16 cellular contexts compared by ENCODE assay signal in the genomic region with DNA sequence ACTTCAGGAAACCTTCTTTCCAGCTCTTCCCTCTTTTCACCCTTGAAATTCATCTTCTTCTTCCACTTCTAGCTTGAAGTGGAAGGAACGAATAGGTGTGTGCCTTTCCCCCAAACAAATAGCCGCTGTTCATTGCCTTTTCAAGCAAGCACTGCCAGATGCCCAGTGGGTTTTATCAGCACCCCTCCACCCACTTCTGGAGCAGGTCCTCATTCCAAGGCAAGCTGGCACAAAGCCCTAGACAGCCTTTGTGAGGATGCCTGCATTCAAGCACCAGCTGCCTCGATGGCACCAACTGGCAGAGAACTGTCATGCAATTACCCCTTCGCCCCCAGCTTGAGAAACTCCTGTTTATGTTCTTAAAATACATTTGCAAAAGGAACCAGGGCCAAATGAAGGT. TPM values are rescaled to one million over a fixed set of nuclear protein-coding genes. Genes with fewer than 3 reads are reported as not detected.
A peak's percentile ranks its signal among the peaks of the same experiment; 100 is the strongest.
DNase-seq lines count a peak whose midpoint lies in the region; ATAC-seq and TF ChIP-seq lines count a peak whose summit lies in the region.
"Had no signal": no experiment of that assay in that cellular context is flagged by ENCODE, and none has a peak within 500 bp of the region (broad histone marks: within the 10 kb centered on the region; RNA-seq: fewer than 3 reads in every experiment).

No MANE protein-coding gene starts in this region.

- CTCF ChIA-PET in activated CD8-positive, alpha-beta T cell treated with anti-CD3 and anti-CD28 coated beads for 36 hours (lab: Charles Lee), result interaction anchor here (0.7 to 4.1 kb wide), 5 partner anchors 14 to 128 kb away, joined by 3 to 19 read pairs (median 3); no protein-coding TSS in a partner anchor

- no peak for ATAC-seq in activated CD8-positive, alpha-beta T cell treated with anti-CD3 and anti-CD28 coated beads for 36 hours
- ATAC-seq in GM19452 (IDR thresholded peaks at IDR 0.05; ENCODE audit: unreplicated experiment) (no peak), GM18873 (IDR thresholded peaks at IDR 0.05; ENCODE audit: low FRiP score, unreplicated experiment) (no peak)
- ATAC-seq: esophagus mucosa, left cardiac atrium, SK-N-SH treated with all-trans-retinoic acid at 6 μM for 48 hours had no signal

- H3K27me3 Mint-ChIP-seq in activated CD8-positive, alpha-beta T cell treated with anti-CD3 and anti-CD28 coated beads for 36 hours, result no peaks in the 10 kb centered on the region
- H3K27me3 Mint-ChIP-seq in mesothelial cell of epicardium (ENCODE audit: low read depth), result no peaks in the 10 kb centered on the region
- H3K27me3 Mint-ChIP-seq: stimulated activated memory B cell treated with anti-CD40 and anti-IgM and Interleukin-4, amounts not matched to agents 10 μg/mL and 1 μg/mL and 100 μg/mL, for 72 hours had no signal

- H3K4me1 Mint-ChIP-seq in activated CD8-positive, alpha-beta T cell treated with anti-CD3 and anti-CD28 coated beads for 36 hours (ENCODE audit: low read depth), result peaks cover 69% of the 10 kb centered on the region
- H3K4me1 Mint-ChIP-seq in mesothelial cell of epicardium, result peaks cover 24% of the 10 kb centered on the region

- TF ChIP-seq CTCF in activated CD8-positive, alpha-beta T cell treated with anti-CD3 and anti-CD28 coated beads for 36 hours (IDR thresholded peaks at IDR 0.05), result no peak
- no peak for TF ChIP-seq CTCF in mesothelial cell of epicardium (IDR thresholded peaks at IDR 0.05; ENCODE audit: unreplicated experiment)

- H3K27ac Mint-ChIP-seq in activated CD8-positive, alpha-beta T cell treated with anti-CD3 and anti-CD28 coated beads for 36 hours, result peak overlapping the region; percentile 77
- peak overlapping the region; percentile 37 for H3K27ac Mint-ChIP-seq in mesothelial cell of epicardium
- H3K27ac Mint-ChIP-seq: stimulated activated memory B cell treated with anti-CD40 and anti-IgM and Interleukin-4, amounts not matched to agents 10 μg/mL and 1 μg/mL and 100 μg/mL, for 72 hours had no signal

- H3K36me3 Mint-ChIP-seq in activated CD8-positive, alpha-beta T cell treated with anti-CD3 and anti-CD28 coated beads for 36 hours (ENCODE audit: low read depth), result peaks cover 19% of the 10 kb centered on the region
- H3K36me3 Mint-ChIP-seq in mesothelial cell of epicardium, result peaks cover 5% of the 10 kb centered on the region

- intact Hi-C loops in activated CD8-positive, alpha-beta T cell treated with anti-CD3 and anti-CD28 coated beads for 36 hours (cut with micrococcal nuclease), result loop anchor here (5.0 kb wide), 2 partner anchors 33 to 37 kb away; no protein-coding TSS in a partner anchor

- POLR2A ChIA-PET in activated CD8-positive, alpha-beta T cell treated with anti-CD3 and anti-CD28 coated beads for 36 hours (lab: Charles Lee), result interaction anchor here (0.8 to 7.0 kb wide), 8 partner anchors 9 to 92 kb away, joined by 3 to 50 read pairs (median 5); a partner anchor contains a TSS

- peaks cover 3% of the 10 kb centered on the region for H3K9me3 Mint-ChIP-seq in activated CD8-positive, alpha-beta T cell treated with anti-CD3 and anti-CD28 coated beads for 36 hours
- peaks cover 6% of the 10 kb centered on the region for H3K9me3 Mint-ChIP-seq in mesothelial cell of epicardium
- H3K9me3 Mint-ChIP-seq: stimulated activated memory B cell treated with anti-CD40 and anti-IgM and Interleukin-4, amounts not matched to agents 10 μg/mL and 1 μg/mL and 100 μg/mL, for 72 hours had no signal

- peak; percentile 54 for DNase-seq in DMS79 treated with DMSO at 0.1 percent for 48 hours (lab: John Stamatoyannopoulos, UW)
- no peak for DNase-seq in DMS79 (lab: John Stamatoyannopoulos, UW)
- peak; percentile 74 for DNase-seq in DMS 273 (lab: John Stamatoyannopoulos, UW; ENCODE audit: unreplicated experiment)
- DNase-seq in activated CD8-positive, alpha-beta T cell treated with anti-CD3 and anti-CD28 coated beads for 36 hours, result no peak
- no peak for DNase-seq in mesothelial cell of epicardium (ENCODE audit: low spot score in 2 of 2, unreplicated experiment in 2 of 2)
- DNase-seq in kidney tubule cell (ENCODE audit: low spot score), result no peak
- DNase-seq: cortex of kidney; GDM1; left cardiac atrium; NCI-H1105; stimulated activated CD4-positive, alpha-beta T cell treated with anti-CD3 and anti-CD28 coated beads, Interleukin-4, amount 100 ng/mL, for 4 hours had no signal

- peak overlapping the region; percentile 7 for H3K4me3 Mint-ChIP-seq in activated CD8-positive, alpha-beta T cell treated with anti-CD3 and anti-CD28 coated beads for 36 hours
- no peak overlapping the region for H3K4me3 Mint-ChIP-seq in mesothelial cell of epicardium
- H3K4me3 Mint-ChIP-seq: stimulated activated memory B cell treated with anti-CD40 and anti-IgM and Interleukin-4, amounts not matched to agents 10 μg/mL and 1 μg/mL and 100 μg/mL, for 72 hours had no signal

RNA-seq across cellular contexts. Expression of a gene that starts 36.5 kb away (rescaled TPM):
- total RNA-seq in activated CD8-positive, alpha-beta T cell treated with anti-CD3 and anti-CD28 coated beads for 36 hours, result 10 to 100 TPM; 32.4 to 33.1 TPM
- 87.6 to 91.0 TPM (median 89.5 TPM) in 3 replicates for total RNA-seq in mesothelial cell of epicardium

Comparison
In these comparisons a context has a peak if more than half of its experiments do, and no peak if none do; other contexts are left out.
1. DNase-seq: peak in DMS79 treated with DMSO at 0.1 percent for 48 hours (single experiment) and DMS 273 (single experiment); none in DMS79 (single experiment), activated CD8-positive, alpha-beta T cell treated with anti-CD3 and anti-CD28 coated beads for 36 hours (single experiment), mesothelial cell of epicardium (0 of 2) and kidney tubule cell (single experiment).